9 cellular contexts compared by ENCODE assay signal in the genomic region with DNA sequence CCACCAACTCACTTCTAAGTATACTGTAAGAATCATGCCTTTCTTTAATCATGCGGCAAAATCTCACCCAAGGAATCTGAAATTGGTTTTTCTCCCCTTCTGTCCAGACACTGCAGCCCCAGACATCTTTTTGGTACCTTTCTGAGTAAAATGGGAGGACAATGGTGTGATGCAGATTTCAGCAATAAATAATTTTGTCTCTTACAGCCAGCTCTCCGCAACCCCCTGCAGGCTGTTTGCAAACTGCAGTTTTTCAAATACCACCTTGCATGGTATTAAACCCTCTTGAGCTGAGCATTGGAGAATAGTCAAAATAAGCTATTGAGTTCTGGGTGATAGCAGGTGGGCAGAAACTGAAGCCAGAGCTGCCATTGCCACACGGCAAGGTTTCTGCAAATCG. TPM values are rescaled to one million over a fixed set of nuclear protein-coding genes. Genes with fewer than 3 reads are reported as not detected.
DNase-seq lines count a peak whose midpoint lies in the region; ATAC-seq, FAIRE-seq and TF ChIP-seq lines count a peak whose summit lies in the region.
"Had no signal": no experiment of that assay in that cellular context is flagged by ENCODE, and none has a peak within 500 bp of the region (broad histone marks: within the 10 kb centered on the region; RNA-seq: fewer than 3 reads in every experiment).

No MANE protein-coding gene starts in this region.

- no peak overlapping the region for H3K9ac ChIP-seq in fibroblast of lung (ENCODE audit: insufficient read depth, low read length)

- WGBS in aorta, 2 donors = 71 to 72% methylated on average over 4 of the region's 4 CpGs

- H3K79me2 ChIP-seq in fibroblast of lung (ENCODE audit: control insufficient read depth, insufficient read depth, low read length) = no peaks in the 10 kb centered on the region

- H3K4me3 ChIP-seq in fibroblast of lung (replicated peaks in 1 of 4; ENCODE audit: control extremely low read depth in 1 of 4, insufficient read depth in 1 of 4, low read depth in 3 of 4, low read length in 4 of 4) (no peak overlapping the region), aorta (ENCODE audit: low read length in 2 of 2) (no peak overlapping the region)

- peak overlapping the region; percentile 56 for H2AFZ ChIP-seq in fibroblast of lung (ENCODE audit: low read length)

- peak overlapping the region; percentile 13 for H3K4me2 ChIP-seq in fibroblast of lung (ENCODE audit: extremely low read depth, insufficient read depth, low read length)

- no peak overlapping the region for H3K27ac ChIP-seq in fibroblast of lung (ENCODE audit: insufficient read depth, low read length)
- no peak overlapping the region for H3K27ac ChIP-seq in aorta (ENCODE audit: low read depth in 1 of 2, low read length in 2 of 2)

- intact Hi-C loops in aorta (cut with DNase I) = no loop called here

- no peak for DNase-seq in GM13977 (ENCODE audit: low spot score)
- peak; percentile 69 for DNase-seq in NCI-H748 (lab: John Stamatoyannopoulos, UW; ENCODE audit: unreplicated experiment)
- peak; percentile 29 to 64 for DNase-seq in fibroblast of lung (ENCODE audit: low read depth in 2 of 2)
- peak; percentile 7 for DNase-seq in putamen (ENCODE audit: low spot score)
- DNase-seq in urothelium cell line (ENCODE audit: low spot score) = no peak
- no peak for DNase-seq in aorta

- H3K27me3 ChIP-seq in fibroblast of lung (ENCODE audit: control insufficient read depth, insufficient read depth, low read length) (no peaks in the 10 kb centered on the region), aorta (ENCODE audit: control insufficient read depth in 1 of 2, insufficient read depth in 2 of 2, low read length in 1 of 2) (no peaks in the 10 kb centered on the region)

- FAIRE-seq in urothelium cell line (lab: Jason Lieb, UNC) = no peak
- FAIRE-seq: islet of Langerhans had no signal

- ATAC-seq in GM19395 (IDR thresholded peaks at IDR 0.05; ENCODE audit: unreplicated experiment) (no peak), aorta (ENCODE audit: low FRiP score) (no peak), HG03571 (IDR thresholded peaks at IDR 0.05; ENCODE audit: unreplicated experiment) (no peak)

- no peaks in the 10 kb centered on the region for H4K20me1 ChIP-seq in fibroblast of lung (ENCODE audit: control insufficient read depth, extremely low read depth, insufficient read depth, low read length)

- no peaks in the 10 kb centered on the region for H3K36me3 ChIP-seq in fibroblast of lung (ENCODE audit: control insufficient read depth, insufficient read depth, low read length)
- no peaks in the 10 kb centered on the region for H3K36me3 ChIP-seq in aorta (ENCODE audit: control insufficient read depth in 1 of 2, insufficient read depth in 2 of 2, low read length in 1 of 2)

- in situ Hi-C loops in GM13977 (cut with MboI; ENCODE audit: low pct_unique_long_range_greater_than_20kb, low sequenced_read_pairs, unreplicated experiment) = no loop called here

- TF ChIP-seq CTCF in GM13977 (IDR thresholded peaks at IDR 0.05; ENCODE audit: extremely low read depth, insufficient read depth, missing control alignments) = peak; percentile 7
- peak; percentile 82 to 92 for TF ChIP-seq CTCF in fibroblast of lung (conservative IDR thresholded peaks at IDR 0.05 in 1 of 2, IDR thresholded peaks at IDR 0.05 in 1 of 2; ENCODE audit: low read depth in 1 of 2, low read length in 2 of 2)

- H3K9me3 ChIP-seq in fibroblast of lung (ENCODE audit: control insufficient read depth, insufficient read depth, low read depth, low read length) = no peaks in the 10 kb centered on the region
- no peaks in the 10 kb centered on the region for H3K9me3 ChIP-seq in aorta (ENCODE audit: control insufficient read depth, low read length)

- H3K4me1 ChIP-seq in fibroblast of lung (ENCODE audit: control insufficient read depth, extremely low read depth, insufficient read depth, low read length) = no peaks in the 10 kb centered on the region
- no peaks in the 10 kb centered on the region for H3K4me1 ChIP-seq in aorta (ENCODE audit: control insufficient read depth in 1 of 2, insufficient read depth in 2 of 2, low read length in 2 of 2)

RNA-seq across cellular contexts. Expression of a gene that starts 32.2 kb away (rescaled TPM):
- total RNA-seq in fibroblast of lung = 0.26 and 1.3 TPM in 2 replicates
- 1.00 and 2.3 TPM in 2 replicates for polyA plus RNA-seq in fibroblast of lung
- 0.82 and 1.8 TPM in 2 replicates for polyA plus RNA-seq in fibroblast of lung (2012)
- 1.5 and 7.5 TPM in 2 replicates for polyA minus RNA-seq in fibroblast of lung (ENCODE audit: low replicate concordance)
- total RNA-seq in aorta = under 1 TPM; 0.23 to 0.42 TPM
- polyA plus RNA-seq in aorta = not detected

Comparison
In these comparisons a context has a peak if more than half of its experiments do, and no peak if none do; other contexts are left out.
1. DNase-seq: peak in NCI-H748 (single experiment), fibroblast of lung (2 of 2) and putamen (single experiment); none in GM13977 (single experiment), urothelium cell line (single experiment) and aorta (0 of 2).